Comparison of ENCODE assay signal across 8 cellular contexts in the genomic region with DNA sequence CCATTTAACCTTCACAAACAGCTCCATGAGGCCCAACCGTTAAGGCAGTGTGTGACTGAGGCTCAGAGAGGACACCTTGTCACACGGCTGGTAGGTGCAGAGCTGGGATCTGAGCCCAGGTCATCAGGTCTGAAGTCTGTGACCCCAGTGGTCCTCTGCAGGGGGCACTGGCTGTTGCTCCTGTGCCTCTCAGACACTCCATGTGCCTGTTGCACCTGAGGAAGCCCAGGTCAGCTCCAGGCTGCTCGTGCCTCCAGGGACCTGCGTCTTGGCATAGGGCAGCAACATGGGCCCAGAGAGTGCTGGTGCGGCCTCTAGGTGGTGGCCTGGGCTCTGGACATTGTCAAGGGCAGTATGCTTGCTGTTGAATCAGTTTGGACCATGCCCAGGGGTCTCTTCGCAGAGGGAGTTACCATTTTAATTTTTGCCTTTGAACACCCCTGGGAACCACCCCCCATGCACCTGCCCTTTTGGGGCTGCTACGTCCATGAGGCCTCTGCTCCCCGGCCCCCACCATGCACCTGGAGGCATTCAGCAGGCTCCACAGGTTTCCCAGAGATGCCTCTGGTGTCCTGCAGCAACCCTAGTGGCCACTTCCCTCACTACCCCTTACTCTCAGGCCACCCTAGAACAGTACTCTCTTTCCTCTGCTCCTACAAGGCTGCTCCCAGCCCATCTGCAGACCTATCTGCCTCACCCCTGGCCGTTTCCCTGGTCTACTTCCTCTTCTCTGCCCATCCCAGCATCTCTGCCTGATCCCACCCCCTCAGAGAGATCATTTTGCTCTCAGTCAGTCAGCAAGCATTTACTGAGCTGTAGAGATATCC. TPM values are rescaled to one million over a fixed set of nuclear protein-coding genes. Genes with fewer than 3 reads are reported as not detected.
DNase-seq lines count a peak whose midpoint lies in the region; ATAC-seq, FAIRE-seq and TF ChIP-seq lines count a peak whose summit lies in the region.

No MANE protein-coding gene starts in this region.

- no peak overlapping the region for H3K9ac ChIP-seq in KMS-11

- H3K36me3 Mint-ChIP-seq in activated naive CD4-positive, alpha-beta T cell treated with anti-CD3 and anti-CD28 coated beads, Interleukin-2, amount 50 U/mL, for 24 hours, result no peaks in the 10 kb centered on the region
- no peaks in the 10 kb centered on the region for H3K36me3 Mint-ChIP-seq in mesothelial cell of epicardium

- no peaks in the 10 kb centered on the region for H3K9me3 Mint-ChIP-seq in activated naive CD4-positive, alpha-beta T cell treated with anti-CD3 and anti-CD28 coated beads, Interleukin-2, amount 50 U/mL, for 24 hours
- no peaks in the 10 kb centered on the region for H3K9me3 Mint-ChIP-seq in mesothelial cell of epicardium

- TF ChIP-seq CTCF in KMS-11 (conservative IDR thresholded peaks at IDR 0.05; ENCODE audit: low read depth, low read length), result peak; percentile 44; the same call in 1 of the 2 replicates
- TF ChIP-seq CTCF in mesothelial cell of epicardium (IDR thresholded peaks at IDR 0.05; ENCODE audit: unreplicated experiment), result peak; percentile 45
- no peak for TF ChIP-seq CTCF in D721Med (IDR thresholded peaks at IDR 0.05; ENCODE audit: insufficient read depth, missing control alignments)

- H3K4me1 ChIP-seq in KMS-11 (ENCODE audit: low read depth, poor library complexity, severe bottlenecking), result peaks cover 42% of the 10 kb centered on the region

- DNase-seq in DMS114 treated with DMSO at 0.1 percent for 48 hours (lab: John Stamatoyannopoulos, UW; ENCODE audit: unreplicated experiment), result peak; percentile 20
- DNase-seq in mesothelial cell of epicardium (ENCODE audit: low spot score in 2 of 2, unreplicated experiment in 2 of 2), result peak in 1 of 2 experiments; percentile 12
- no peak for DNase-seq in nucleus accumbens (lab: John Stamatoyannopoulos, UW)
- no peak for DNase-seq in D721Med (ENCODE audit: insufficient read length, low spot score)
- DNase-seq in NCI-H2107 treated with DMSO at 0.1 percent for 48 hours (lab: John Stamatoyannopoulos, UW; ENCODE audit: unreplicated experiment), result no peak

- peaks cover 44% of the 10 kb centered on the region for H3K4me1 Mint-ChIP-seq in activated naive CD4-positive, alpha-beta T cell treated with anti-CD3 and anti-CD28 coated beads, Interleukin-2, amount 50 U/mL, for 24 hours
- H3K4me1 Mint-ChIP-seq in mesothelial cell of epicardium, result peaks cover 91% of the 10 kb centered on the region

- peak overlapping the region; percentile 6 for H3K4me3 Mint-ChIP-seq in activated naive CD4-positive, alpha-beta T cell treated with anti-CD3 and anti-CD28 coated beads, Interleukin-2, amount 50 U/mL, for 24 hours
- H3K4me3 Mint-ChIP-seq in mesothelial cell of epicardium, result no peak overlapping the region

- no peak overlapping the region; the same call in 1 of the 2 replicates for H3K4me2 ChIP-seq in KMS-11

- H3K27me3 Mint-ChIP-seq in activated naive CD4-positive, alpha-beta T cell treated with anti-CD3 and anti-CD28 coated beads, Interleukin-2, amount 50 U/mL, for 24 hours, result no peaks in the 10 kb centered on the region
- H3K27me3 Mint-ChIP-seq in mesothelial cell of epicardium (ENCODE audit: low read depth), result no peaks in the 10 kb centered on the region

- H2AFZ ChIP-seq in KMS-11 (ENCODE audit: low read depth), result peak overlapping the region; percentile 39; the same call in 1 of the 2 replicates

- H3K27ac ChIP-seq in KMS-11, result 0 out of 2 replicates have a peak overlapping the region, but pooled peaks have one; percentile 11

- no peaks in the 10 kb centered on the region for H3K79me2 ChIP-seq in KMS-11 (ENCODE audit: insufficient read depth, low read depth)

- H3K36me3 ChIP-seq in KMS-11 (ENCODE audit: insufficient read depth), result no peaks in the 10 kb centered on the region

- no peaks in the 10 kb centered on the region for H4K20me1 ChIP-seq in KMS-11 (ENCODE audit: insufficient read depth)

- no peak overlapping the region for H3K4me3 ChIP-seq in KMS-11 (IDR thresholded peaks at IDR 0.05; ENCODE audit: insufficient read depth, low read depth, low read length)

- peak overlapping the region; percentile 52 for H3K27ac Mint-ChIP-seq in activated naive CD4-positive, alpha-beta T cell treated with anti-CD3 and anti-CD28 coated beads, Interleukin-2, amount 50 U/mL, for 24 hours
- H3K27ac Mint-ChIP-seq in mesothelial cell of epicardium, result peak overlapping the region; percentile 35

- no peak for FAIRE-seq in D721Med (lab: Jason Lieb, UNC)

- ATAC-seq in GM21447 (IDR thresholded peaks at IDR 0.05; ENCODE audit: unreplicated experiment), result no peak

- no peaks in the 10 kb centered on the region for H3K27me3 ChIP-seq in KMS-11 (ENCODE audit: insufficient read depth, low read depth)

RNA-seq across cellular contexts. Expression of a gene that starts 25.2 kb away (rescaled TPM):
- 0.13 to 0.34 TPM in 2 of 3 replicates, not detected in the other for total RNA-seq in mesothelial cell of epicardium

RNA-seq across cellular contexts. Expression of a gene that starts 48.1 kb away (rescaled TPM):
- 49.7 to 57.9 TPM (median 55.2 TPM) in 3 replicates for total RNA-seq in mesothelial cell of epicardium
